ENCODE assay signal across 12 cellular contexts in the genomic region with DNA sequence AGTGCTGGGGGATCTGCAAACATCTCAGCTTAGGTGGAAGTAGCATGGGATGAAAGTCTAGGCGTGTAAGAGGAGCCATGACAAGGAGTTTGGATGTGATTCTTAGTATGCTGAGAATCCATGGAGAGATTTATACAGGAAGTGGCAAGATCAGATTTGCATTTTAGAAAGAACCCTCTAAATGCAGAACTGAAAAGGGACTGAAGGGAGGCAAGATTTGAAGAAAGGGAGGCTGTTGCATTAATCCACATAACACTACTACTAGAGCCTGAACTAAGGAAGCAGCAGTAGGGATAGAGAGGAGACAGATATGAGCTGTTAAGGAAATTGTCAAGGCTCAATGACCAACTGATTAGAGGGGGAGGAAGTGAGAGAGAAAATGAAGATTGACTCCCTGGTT.
DNase-seq lines count a peak whose midpoint lies in the region; ATAC-seq lines count a peak whose summit lies in the region.
"Had no signal": no experiment of that assay in that cellular context is flagged by ENCODE, and none has a peak within 500 bp of the region (broad histone marks: within the 10 kb centered on the region; RNA-seq: fewer than 3 reads in every experiment).

No MANE protein-coding gene starts in this region.

- no peaks in the 10 kb centered on the region for H3K27me3 Mint-ChIP-seq in T-helper 1 cell treated with Interleukin-12 subunit alpha and Interleukin-12 subunit beta and Interleukin-4 antibody, amounts not matched to agents 30 μg/mL and 1 μg/mL, for 36 hours (ENCODE audit: low read depth)

- H3K36me3 Mint-ChIP-seq in T-helper 1 cell treated with Interleukin-12 subunit alpha and Interleukin-12 subunit beta and Interleukin-4 antibody, amounts not matched to agents 30 μg/mL and 1 μg/mL, for 36 hours (ENCODE audit: low read depth), result peaks cover 33% of the 10 kb centered on the region

- peaks cover 29% of the 10 kb centered on the region for H3K4me1 Mint-ChIP-seq in T-helper 1 cell treated with Interleukin-12 subunit alpha and Interleukin-12 subunit beta and Interleukin-4 antibody, amounts not matched to agents 30 μg/mL and 1 μg/mL, for 36 hours (ENCODE audit: low read depth)

- H3K27ac Mint-ChIP-seq in T-helper 1 cell treated with Interleukin-12 subunit alpha and Interleukin-12 subunit beta and Interleukin-4 antibody, amounts not matched to agents 30 μg/mL and 1 μg/mL, for 36 hours, result peak overlapping the region; percentile 83

- DNase-seq in T-helper 1 cell, result no peak
- peak; percentile 10 for DNase-seq in kidney tubule cell (ENCODE audit: low spot score)
- DNase-seq in cortex of kidney (lab: John Stamatoyannopoulos, UW), result no peak
- DNase-seq in cerebellar cortex (ENCODE audit: low spot score), result no peak
- DNase-seq: head of caudate nucleus, IMR-90, NCI-H2227 treated with DMSO at 0.1 percent for 48 hours had no signal

- ATAC-seq in GM21447 (IDR thresholded peaks at IDR 0.05; ENCODE audit: unreplicated experiment) (peak; percentile 64), HG03432 (IDR thresholded peaks at IDR 0.05; ENCODE audit: unreplicated experiment) (peak; percentile 65), HG03196 (IDR thresholded peaks at IDR 0.05; ENCODE audit: unreplicated experiment) (no peak)
- ATAC-seq: SK-N-SH treated with all-trans-retinoic acid at 6 μM for 48 hours had no signal

- no peaks in the 10 kb centered on the region for H3K9me3 Mint-ChIP-seq in T-helper 1 cell treated with Interleukin-12 subunit alpha and Interleukin-12 subunit beta and Interleukin-4 antibody, amounts not matched to agents 30 μg/mL and 1 μg/mL, for 36 hours

- H3K4me3 Mint-ChIP-seq in T-helper 1 cell treated with Interleukin-12 subunit alpha and Interleukin-12 subunit beta and Interleukin-4 antibody, amounts not matched to agents 30 μg/mL and 1 μg/mL, for 36 hours, result peak overlapping the region; percentile 37
